Comparison of ENCODE assay signal across 23 cellular contexts in genomic region chr16:71622088-71622487, GRCh38. TPM values are rescaled to one million over a fixed set of nuclear protein-coding genes. Genes with fewer than 3 reads are reported as not detected.
A peak's percentile ranks its signal among the peaks of the same experiment; 100 is the strongest.
DNase-seq lines count a peak whose midpoint lies in the region; ATAC-seq and TF ChIP-seq lines count a peak whose summit lies in the region.
"Had no signal": no experiment of that assay in that cellular context is flagged by ENCODE, and none has a peak within 500 bp of the region (broad histone marks: within the 10 kb centered on the region; RNA-seq: fewer than 3 reads in every experiment).

No MANE protein-coding gene starts in this region.

- H3K27ac ChIP-seq in neuronal stem cell (replicated peaks; ENCODE audit: low read length): no peak overlapping the region
- H3K27ac ChIP-seq in suprapubic skin: no peak overlapping the region
- H3K27ac ChIP-seq: C4-2B, GM23248, SK-N-MC had no signal

- no peaks in the 10 kb centered on the region for H3K36me3 Mint-ChIP-seq in activated naive CD4-positive, alpha-beta T cell treated with anti-CD3 and anti-CD28 coated beads, Interleukin-2, amount 10 ng/mL, durations not matched to agents 7 days and 5 days
- no peaks in the 10 kb centered on the region for H3K36me3 Mint-ChIP-seq in activated T-helper 17 cell treated with anti-CD3 and anti-CD28 coated beads, Interleukin-2, amount 50 U/mL, for 72 hours (ENCODE audit: low read depth)
- no peaks in the 10 kb centered on the region for H3K36me3 Mint-ChIP-seq in stimulated activated effector memory CD8-positive, alpha-beta T cell treated with anti-CD3 and anti-CD28 coated beads, Interleukin-12 subunit alpha, Interleukin-12 subunit beta, amount 100 ng/mL, for 72 hours

- no peak for TF ChIP-seq EP300 in suprapubic skin (IDR thresholded peaks at IDR 0.05)

- no peaks in the 10 kb centered on the region for H3K9me3 Mint-ChIP-seq in activated naive CD4-positive, alpha-beta T cell treated with anti-CD3 and anti-CD28 coated beads, Interleukin-2, amount 10 ng/mL, durations not matched to agents 7 days and 5 days
- no peaks in the 10 kb centered on the region for H3K9me3 Mint-ChIP-seq in activated T-helper 17 cell treated with anti-CD3 and anti-CD28 coated beads, Interleukin-2, amount 50 U/mL, for 72 hours
- no peaks in the 10 kb centered on the region for H3K9me3 Mint-ChIP-seq in stimulated activated effector memory CD8-positive, alpha-beta T cell treated with anti-CD3 and anti-CD28 coated beads, Interleukin-12 subunit alpha, Interleukin-12 subunit beta, amount 100 ng/mL, for 72 hours

- H3K4me3 Mint-ChIP-seq in activated naive CD4-positive, alpha-beta T cell treated with anti-CD3 and anti-CD28 coated beads, Interleukin-2, amount 10 ng/mL, durations not matched to agents 7 days and 5 days: no peak overlapping the region
- no peak overlapping the region for H3K4me3 Mint-ChIP-seq in activated T-helper 17 cell treated with anti-CD3 and anti-CD28 coated beads, Interleukin-2, amount 50 U/mL, for 72 hours
- no peak overlapping the region for H3K4me3 Mint-ChIP-seq in stimulated activated effector memory CD8-positive, alpha-beta T cell treated with anti-CD3 and anti-CD28 coated beads, Interleukin-12 subunit alpha, Interleukin-12 subunit beta, amount 100 ng/mL, for 72 hours

- no peak overlapping the region for H4K91ac ChIP-seq in neuronal stem cell (ENCODE audit: low read depth, low read length, poor library complexity)

- H3K27ac Mint-ChIP-seq in activated naive CD4-positive, alpha-beta T cell treated with anti-CD3 and anti-CD28 coated beads, Interleukin-2, amount 10 ng/mL, durations not matched to agents 7 days and 5 days: peak overlapping the region; percentile 3
- H3K27ac Mint-ChIP-seq in activated T-helper 17 cell treated with anti-CD3 and anti-CD28 coated beads, Interleukin-2, amount 50 U/mL, for 72 hours: no peak overlapping the region
- no peak overlapping the region for H3K27ac Mint-ChIP-seq in stimulated activated effector memory CD8-positive, alpha-beta T cell treated with anti-CD3 and anti-CD28 coated beads, Interleukin-12 subunit alpha, Interleukin-12 subunit beta, amount 100 ng/mL, for 72 hours

- no peak overlapping the region for H3K14ac ChIP-seq in neuronal stem cell (ENCODE audit: low read length)

- no peak overlapping the region for H2AFZ ChIP-seq in neuronal stem cell (ENCODE audit: low read length)
- H2AFZ ChIP-seq: GM23248 had no signal

- H3K4me3 ChIP-seq in Jurkat, Clone E6-1 (ENCODE audit: low read length): no peak overlapping the region
- H3K4me3 ChIP-seq in neuronal stem cell (ENCODE audit: low read length in 2 of 2) (no peak overlapping the region), suprapubic skin (no peak overlapping the region)
- H3K4me3 ChIP-seq: GM12878, GM23248, HAP-1, SK-N-MC had no signal

- no peaks in the 10 kb centered on the region for H3K36me3 ChIP-seq in neuronal stem cell (replicated peaks in 1 of 2; ENCODE audit: control insufficient read depth in 2 of 2, insufficient read depth in 2 of 2, low read length in 2 of 2)
- no peaks in the 10 kb centered on the region for H3K36me3 ChIP-seq in suprapubic skin
- H3K36me3 ChIP-seq: HAP-1 had no signal

- CTCF ChIA-PET in activated naive CD4-positive, alpha-beta T cell treated with anti-CD3 and anti-CD28 coated beads, Interleukin-2, amount 10 ng/mL, durations not matched to agents 7 days and 5 days (lab: Charles Lee): interaction anchor here (1.1 to 2.3 kb wide), 2 partner anchors 11 to 57 kb away, joined by 5 read pairs; no protein-coding TSS in a partner anchor

- DNase-seq in activated naive CD4-positive, alpha-beta T cell treated with anti-CD3 and anti-CD28 coated beads, Interleukin-2, amount 10 ng/mL, durations not matched to agents 7 days and 5 days: peak; percentile 42
- DNase-seq in activated naive CD4-positive, alpha-beta T cell (lab: John Stamatoyannopoulos, UW): no peak
- peak; percentile 58 for DNase-seq in Jurkat, Clone E6-1 (ENCODE audit: low read depth, low spot score)
- DNase-seq in stimulated activated effector memory CD8-positive, alpha-beta T cell treated with anti-CD3 and anti-CD28 coated beads, Interleukin-12 subunit alpha, Interleukin-12 subunit beta, amount 100 ng/mL, for 72 hours (ENCODE audit: low spot score in 2 of 2): no peak
- DNase-seq in neuronal stem cell (ENCODE audit: low spot score) (no peak), suprapubic skin (ENCODE audit: low spot score in 2 of 2) (no peak)
- DNase-seq: AML-193, COR-L47, DMS 273 treated with DMSO at 0.1 percent for 48 hours, GF-D8, GM23248, NCI-H1105, NCI-H2081, NCI-H774, SHP77 had no signal

- no peak overlapping the region for H3K9ac ChIP-seq in neuronal stem cell (ENCODE audit: low read depth, low read length, poor library complexity)
- H3K9ac ChIP-seq: GM23248 had no signal

- peaks cover 0 to 4% of the 10 kb centered on the region in 2 donors for H3K4me1 ChIP-seq in neuronal stem cell (ENCODE audit: control insufficient read depth in 2 of 2, insufficient read depth in 1 of 2, low read depth in 1 of 2, low read length in 2 of 2)
- peaks cover 15% of the 10 kb centered on the region for H3K4me1 ChIP-seq in suprapubic skin
- H3K4me1 ChIP-seq: HAP-1 had no signal

- H2BK12ac ChIP-seq in neuronal stem cell (ENCODE audit: low read length): no peak overlapping the region

- no peak overlapping the region for H2AK5ac ChIP-seq in neuronal stem cell (ENCODE audit: low read depth, low read length)

- peaks cover 0 to 1% of the 10 kb centered on the region in 2 donors for H3K9me3 ChIP-seq in neuronal stem cell (replicated peaks in 1 of 2; ENCODE audit: control insufficient read depth in 2 of 2, insufficient read depth in 1 of 2, low read depth in 1 of 2, low read length in 2 of 2)
- H3K9me3 ChIP-seq in suprapubic skin: no peaks in the 10 kb centered on the region
- H3K9me3 ChIP-seq: HAP-1 had no signal

- no peak overlapping the region for H2BK120ac ChIP-seq in neuronal stem cell (ENCODE audit: low read depth, low read length)

- TF ChIP-seq CTCF in suprapubic skin (IDR thresholded peaks at IDR 0.05): no peak

- no peak overlapping the region for H3K4me2 ChIP-seq in neuronal stem cell (ENCODE audit: insufficient read depth, low read length, poor library complexity, severe bottlenecking)

- peak; percentile 74 for ATAC-seq in activated T-helper 17 cell treated with anti-CD3 and anti-CD28 coated beads, Interleukin-2, amount 50 U/mL, for 72 hours (replicated peaks)
- peak; percentile 82 for ATAC-seq in stimulated activated effector memory CD8-positive, alpha-beta T cell treated with anti-CD3 and anti-CD28 coated beads, Interleukin-12 subunit alpha, Interleukin-12 subunit beta, amount 100 ng/mL, for 72 hours
- ATAC-seq: GM12878 had no signal

- H3K18ac ChIP-seq in neuronal stem cell (ENCODE audit: low read length): no peak overlapping the region

- H3K4ac ChIP-seq in neuronal stem cell (ENCODE audit: low read length): no peak overlapping the region

- H3K27me3 ChIP-seq in neuronal stem cell (ENCODE audit: control insufficient read depth in 3 of 3, insufficient read depth in 3 of 3, low read depth in 1 of 3, low read length in 3 of 3) (peaks cover 8 to 39% (median 23%) of the 10 kb centered on the region in 3 experiments), suprapubic skin (peaks cover 17% of the 10 kb centered on the region)

- H3K4me1 Mint-ChIP-seq in activated naive CD4-positive, alpha-beta T cell treated with anti-CD3 and anti-CD28 coated beads, Interleukin-2, amount 10 ng/mL, durations not matched to agents 7 days and 5 days: peaks cover 10% of the 10 kb centered on the region
- H3K4me1 Mint-ChIP-seq in activated T-helper 17 cell treated with anti-CD3 and anti-CD28 coated beads, Interleukin-2, amount 50 U/mL, for 72 hours: peaks cover 6% of the 10 kb centered on the region
- H3K4me1 Mint-ChIP-seq in stimulated activated effector memory CD8-positive, alpha-beta T cell treated with anti-CD3 and anti-CD28 coated beads, Interleukin-12 subunit alpha, Interleukin-12 subunit beta, amount 100 ng/mL, for 72 hours: no peaks in the 10 kb centered on the region

- H2BK15ac ChIP-seq in neuronal stem cell (ENCODE audit: low read length): no peak overlapping the region

- no peak overlapping the region for H2BK5ac ChIP-seq in neuronal stem cell (ENCODE audit: low read length)

- TF ChIP-seq POLR2A in suprapubic skin (IDR thresholded peaks at IDR 0.05): no peak

- H3K23ac ChIP-seq in neuronal stem cell (ENCODE audit: low read depth, low read length, poor library complexity): no peak overlapping the region

- H3K79me1 ChIP-seq in neuronal stem cell (ENCODE audit: low read depth, low read length): no peaks in the 10 kb centered on the region

- no peak overlapping the region for H4K8ac ChIP-seq in neuronal stem cell (ENCODE audit: low read depth, low read length)

- H3K27me3 Mint-ChIP-seq in activated naive CD4-positive, alpha-beta T cell treated with anti-CD3 and anti-CD28 coated beads, Interleukin-2, amount 10 ng/mL, durations not matched to agents 7 days and 5 days: peaks cover 36% of the 10 kb centered on the region
- H3K27me3 Mint-ChIP-seq in activated T-helper 17 cell treated with anti-CD3 and anti-CD28 coated beads, Interleukin-2, amount 50 U/mL, for 72 hours: peaks cover 6% of the 10 kb centered on the region

RNA-seq across cellular contexts. Expression of gene MARVELD3, which starts 3.9 kb away (rescaled TPM):
- not detected for polyA plus RNA-seq in Jurkat, Clone E6-1 (2012; ENCODE audit: insufficient read depth, insufficient read length)
- total RNA-seq in activated T-helper 17 cell treated with anti-CD3 and anti-CD28 coated beads, Interleukin-2, amount 50 U/mL, for 72 hours: not detected
- 0.04 TPM for polyA plus RNA-seq in neuronal stem cell (2013, experiment 1 of 2)
- polyA plus RNA-seq in neuronal stem cell (2013, experiment 2 of 2): 0.10 TPM
- 10 to 100 TPM in 1 of 4 donors, 1 to 10 TPM in 3; 3.8 to 10.2 (median 6.2) TPM for total RNA-seq in suprapubic skin
- total RNA-seq: GM23248, LHCN-M2, NCI-H460, RPMI7951 had no signal

RNA-seq across cellular contexts. Expression of gene TAT, which starts 45.2 kb away (rescaled TPM):
- not detected for polyA plus RNA-seq in Jurkat, Clone E6-1 (2012; ENCODE audit: insufficient read depth, insufficient read length)
- not detected for total RNA-seq in activated T-helper 17 cell treated with anti-CD3 and anti-CD28 coated beads, Interleukin-2, amount 50 U/mL, for 72 hours
- polyA plus RNA-seq in neuronal stem cell (2013, experiment 1 of 2): 0.03 TPM
- polyA plus RNA-seq in neuronal stem cell (2013, experiment 2 of 2): not detected
- 1 to 10 TPM in 1 of 4 donors, not detected in 3; 2.0 TPM for total RNA-seq in suprapubic skin
- total RNA-seq: GM23248, LHCN-M2, RPMI7951 had no signal
- polyA plus RNA-seq: GM23248 had no signal

Comparison
In these comparisons a context has a peak if more than half of its experiments do, and no peak if none do; other contexts are left out.
1. DNase-seq: peak in activated naive CD4-positive, alpha-beta T cell treated with anti-CD3 and anti-CD28 coated beads, Interleukin-2, amount 10 ng/mL, durations not matched to agents 7 days and 5 days (single experiment) and Jurkat, Clone E6-1 (single experiment); none in activated naive CD4-positive, alpha-beta T cell (0 of 4), stimulated activated effector memory CD8-positive, alpha-beta T cell treated with anti-CD3 and anti-CD28 coated beads, Interleukin-12 subunit alpha, Interleukin-12 subunit beta, amount 100 ng/mL, for 72 hours (0 of 2), neuronal stem cell (single experiment) and suprapubic skin (0 of 2).
2. RNA of gene MARVELD3, which starts 3.9 kb away (total RNA-seq): 3.8 to 10.2 TPM in suprapubic skin; not detected in activated T-helper 17 cell treated with anti-CD3 and anti-CD28 coated beads, Interleukin-2, amount 50 U/mL, for 72 hours; every median in the first group is over 4 times any median in the second.